In genomic region chr14:67673451-67673850, GRCh38 we compare ENCODE assay signal across 8 cellular contexts. TPM values are rescaled to one million over a fixed set of nuclear protein-coding genes. Genes with fewer than 3 reads are reported as not detected.
DNase-seq lines count a peak whose midpoint lies in the region; ATAC-seq and TF ChIP-seq lines count a peak whose summit lies in the region.

No MANE protein-coding gene starts in this region.

- H2BK5ac ChIP-seq in H9 (ENCODE audit: insufficient read length, low read length): no peak overlapping the region

- no peak overlapping the region for H4K5ac ChIP-seq in H9 (ENCODE audit: insufficient read length, low read depth, low read length)

- H3K27me3 ChIP-seq in H9 (ENCODE audit: insufficient read depth, low read length): no peaks in the 10 kb centered on the region
- H3K27me3 ChIP-seq in WERI-Rb-1 (ENCODE audit: insufficient read depth, low read depth, severe bottlenecking): no peaks in the 10 kb centered on the region
- no peaks in the 10 kb centered on the region for H3K27me3 ChIP-seq in gastroesophageal sphincter
- H3K27me3 ChIP-seq in skeletal muscle satellite cell (ENCODE audit: control insufficient read depth, insufficient read depth, low read length): no peaks in the 10 kb centered on the region

- H2BK120ac ChIP-seq in H9 (ENCODE audit: low read depth, low read length, poor library complexity, severe bottlenecking): no peak overlapping the region

- H3K18ac ChIP-seq in H9 (ENCODE audit: insufficient read length, low read depth, low read length): no peak overlapping the region

- H3K23me2 ChIP-seq in H9 (ENCODE audit: insufficient read length, low read depth, low read length, poor library complexity, severe bottlenecking): peaks cover 5% of the 10 kb centered on the region

- H3K4me3 Mint-ChIP-seq in H9: peak overlapping the region; percentile 75 to 83

- no peak for TF ChIP-seq POLR2A in gastroesophageal sphincter (IDR thresholded peaks at IDR 0.05)

- no peak overlapping the region for H2AFZ ChIP-seq in H9 (ENCODE audit: low read length)

- no peak for TF ChIP-seq EP300 in gastroesophageal sphincter (IDR thresholded peaks at IDR 0.05)

- no peak overlapping the region for H3K14ac ChIP-seq in H9 (ENCODE audit: insufficient read depth, low read length)

- H3K27ac ChIP-seq in H9 (ENCODE audit: insufficient read length, low read depth, low read length) (no peak overlapping the region), WERI-Rb-1 (no peak overlapping the region), gastroesophageal sphincter (peak overlapping the region in 1 of 4 donors; percentile 98)

- H2BK20ac ChIP-seq in H9 (ENCODE audit: low read depth, low read length, poor library complexity, severe bottlenecking): no peak overlapping the region

- H3K9me3 ChIP-seq in H9 (ENCODE audit: control insufficient read depth, low read depth, low read length) (no peaks in the 10 kb centered on the region), WERI-Rb-1 (ENCODE audit: severe bottlenecking) (no peaks in the 10 kb centered on the region), gastroesophageal sphincter (no peaks in the 10 kb centered on the region), skeletal muscle satellite cell (replicated peaks; ENCODE audit: low read length) (no peaks in the 10 kb centered on the region)

- no peaks in the 10 kb centered on the region; the same call in 1 of the 2 replicates for H3K27me3 Mint-ChIP-seq in H9 (ENCODE audit: low read depth)

- peaks cover 2% of the 10 kb centered on the region; the same call in 1 of the 2 replicates for H3K4me1 ChIP-seq in H9 (ENCODE audit: insufficient read depth, low read length)
- peaks cover 4 to 44% (median 14%) of the 10 kb centered on the region in 3 donors for H3K4me1 ChIP-seq in gastroesophageal sphincter
- peaks cover 9% of the 10 kb centered on the region for H3K4me1 ChIP-seq in skeletal muscle satellite cell (ENCODE audit: control insufficient read depth, insufficient read depth, low read length)

- H3K36me3 Mint-ChIP-seq in H9 (ENCODE audit: insufficient read depth in 1 of 3, low read depth in 3 of 3): peaks cover 9 to 22% (median 20%) of the 10 kb centered on the region in 3 experiments

- ATAC-seq in gastroesophageal sphincter: no peak

- H3K27ac Mint-ChIP-seq in H9: no peak overlapping the region

- H3K9ac ChIP-seq in H9 (ENCODE audit: extremely low read depth, insufficient read length, low read length): peak overlapping the region; percentile 26
- peak overlapping the region; percentile 100 for H3K9ac ChIP-seq in skeletal muscle satellite cell (ENCODE audit: low read depth, low read length)

- no peak overlapping the region for H3K4ac ChIP-seq in H9 (ENCODE audit: low read depth, low read length)

- H3K9me3 Mint-ChIP-seq in H9: no peaks in the 10 kb centered on the region; a peak in 1 of 5 replicates

- no peak overlapping the region for H4K91ac ChIP-seq in H9 (ENCODE audit: insufficient read length, low read depth, low read length)

- H3K36me3 ChIP-seq in WERI-Rb-1 (peaks cover 17% of the 10 kb centered on the region), gastroesophageal sphincter (peaks cover 0 to 11% of the 10 kb centered on the region in 2 donors), skeletal muscle satellite cell (ENCODE audit: insufficient read depth, low read length) (peaks cover 12% of the 10 kb centered on the region)

- H3K23ac ChIP-seq in H9 (ENCODE audit: insufficient read length, low read depth, low read length): no peak overlapping the region

- DNase-seq in H9: no peak
- DNase-seq in WERI-Rb-1: no peak
- DNase-seq in GM10266 (ENCODE audit: extremely low spot score): no peak
- DNase-seq in globus pallidus (ENCODE audit: low spot score): no peak
- no peak for DNase-seq in activated CD4-positive, alpha-beta T cell treated with anti-CD3 and anti-CD28 coated beads, Interleukin-2, amount 50 U/mL, for 1 hour
- no peak for DNase-seq in GF-D8 (lab: John Stamatoyannopoulos, UW)

- TF ChIP-seq CTCF in H9 (conservative IDR thresholded peaks at IDR 0.05): no peak
- TF ChIP-seq CTCF in WERI-Rb-1 (IDR thresholded peaks at IDR 0.05; ENCODE audit: low read depth, low read length): no peak
- no peak for TF ChIP-seq CTCF in gastroesophageal sphincter (IDR thresholded peaks at IDR 0.05)
- TF ChIP-seq CTCF in GM10266 (IDR thresholded peaks at IDR 0.05; ENCODE audit: control insufficient read depth, insufficient read depth, low read depth, missing control alignments): no peak

- peak overlapping the region; percentile 89 for H3K4me3 ChIP-seq in WERI-Rb-1 (ENCODE audit: low read depth, low read length)
- peak overlapping the region; percentile 78 to 96 for H3K4me3 ChIP-seq in gastroesophageal sphincter
- peak overlapping the region; percentile 97 for H3K4me3 ChIP-seq in skeletal muscle satellite cell (ENCODE audit: low read length)

- H3K79me1 ChIP-seq in H9 (ENCODE audit: insufficient read depth, low read depth, low read length, poor library complexity, severe bottlenecking): no peaks in the 10 kb centered on the region

- no CpG with 5 or more reads among the region's 5 CpGs for WGBS in H9 (ENCODE audit: extremely low coverage, insufficient read length, low lambda C conversion rate)
- WGBS in gastroesophageal sphincter (ENCODE audit: low coverage in 1 of 2), 2 donors: 30 to 38% methylated on average over 5 of the region's 5 CpGs

- no peak overlapping the region for H2BK15ac ChIP-seq in H9 (ENCODE audit: low read depth, low read length)

- no peaks in the 10 kb centered on the region for H4K20me1 ChIP-seq in H9 (ENCODE audit: control insufficient read depth, insufficient read depth, insufficient read length)

- no peak overlapping the region for H2BK12ac ChIP-seq in H9 (ENCODE audit: insufficient read length, low read depth, low read length)

- H4K8ac ChIP-seq in H9 (replicated peaks; ENCODE audit: insufficient read length, low read depth, low read length): no peak overlapping the region

- no peak overlapping the region for H3T11ph ChIP-seq in H9 (ENCODE audit: low read length)

- peaks cover 21 to 24% of the 10 kb centered on the region in 2 experiments for H3K4me1 Mint-ChIP-seq in H9

- no peak overlapping the region for H2AK5ac ChIP-seq in H9 (ENCODE audit: insufficient read length, low read length)

- H3K79me2 ChIP-seq in H9 (ENCODE audit: insufficient read depth, low read length): peaks cover 4% of the 10 kb centered on the region; the same call in 1 of the 2 replicates

- peak overlapping the region; percentile 52 for H3K4me2 ChIP-seq in H9 (ENCODE audit: insufficient read depth, insufficient read length, low read length)
- peak overlapping the region; percentile 94 for H3K4me2 ChIP-seq in skeletal muscle satellite cell (ENCODE audit: low read length)

- H3K56ac ChIP-seq in H9 (ENCODE audit: insufficient read length, low read depth, low read length): no peak overlapping the region

RNA-seq across cellular contexts. Expression of gene VTI1B, which starts 1.0 kb away (rescaled TPM):
- 118 and 121 TPM in 2 replicates for total RNA-seq in H9 (2021)
- total RNA-seq in gastroesophageal sphincter: 10 to 100 TPM; 77.0 to 98.5 (median 90.4) TPM
- 36.0 and 44.3 TPM in 2 replicates for total RNA-seq in skeletal muscle satellite cell (2012; rRNA removed)

RNA-seq across cellular contexts. Expression of gene RDH11, which starts 22.1 kb away (rescaled TPM):
- total RNA-seq in H9 (2021) (83.2 and 83.4 TPM in 2 replicates), gastroesophageal sphincter (10 to 100 TPM; 38.5 to 42.5 (median 41.4) TPM)
- total RNA-seq in skeletal muscle satellite cell (2012; rRNA removed): 99.2 and 115 TPM in 2 replicates

RNA-seq across cellular contexts. Expression of gene RDH12, which starts 28.2 kb away (rescaled TPM):
- total RNA-seq in H9 (2021): 0.70 and 0.74 TPM in 2 replicates
- total RNA-seq in gastroesophageal sphincter: under 1 TPM in 1 of 4 donors, not detected in 3; 0.20 TPM
- total RNA-seq in skeletal muscle satellite cell (2012; rRNA removed): not detected in 2 replicates

RNA-seq across cellular contexts. Expression of gene ARG2, which starts 53.7 kb away (rescaled TPM):
- 35.2 and 35.5 TPM in 2 replicates for total RNA-seq in H9 (2021)
- total RNA-seq in gastroesophageal sphincter: 10 to 100 TPM in 3 of 4 donors, 1 to 10 TPM in 1; 5.7 to 24.7 (median 14.9) TPM
- 1.8 and 2.6 TPM in 2 replicates for total RNA-seq in skeletal muscle satellite cell (2012; rRNA removed)
